ENCODE assay signal across 7 cellular contexts in the genomic region with DNA sequence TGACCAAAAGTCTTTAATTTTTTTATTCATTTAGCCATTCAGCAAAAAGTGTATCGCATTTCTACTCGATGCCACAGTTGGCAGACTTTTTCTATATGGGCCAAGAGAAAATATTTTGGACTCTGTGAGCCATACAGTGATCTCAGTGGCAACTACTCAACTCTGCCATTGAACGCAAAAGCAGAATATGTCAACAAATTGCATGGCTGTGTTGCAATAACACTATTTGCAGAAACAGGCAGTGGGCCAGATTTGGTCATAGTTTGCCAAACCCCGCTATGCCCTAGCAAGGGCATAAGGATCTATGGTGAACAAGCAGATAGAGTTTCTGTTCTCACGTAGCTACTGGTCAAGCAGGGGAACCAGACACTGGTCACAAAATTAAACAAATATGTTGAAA. TPM values are rescaled to one million over a fixed set of nuclear protein-coding genes. Genes with fewer than 3 reads are reported as not detected.
DNase-seq lines count a peak whose midpoint lies in the region; ATAC-seq and TF ChIP-seq lines count a peak whose summit lies in the region.
"Not testable (repeated sequence)": the region's sequence is repeated elsewhere in the genome, so short reads cannot be mapped to it uniquely, and the experiment has no call there.

No MANE protein-coding gene starts in this region.

- H3K4me2 ChIP-seq in IMR-90 (ENCODE audit: low read depth, low read length) = not testable (repeated sequence)

- not testable (repeated sequence) for H4K20me1 ChIP-seq in IMR-90 (ENCODE audit: insufficient read depth, low read length)

- not testable (repeated sequence) for H3K23ac ChIP-seq in IMR-90 (ENCODE audit: low read depth, low read length)

- not testable (repeated sequence) for H2AK9ac ChIP-seq in IMR-90 (replicated peaks; ENCODE audit: low read depth, low read length, poor library complexity)

- not testable (repeated sequence) for H2AFZ ChIP-seq in IMR-90 (replicated peaks; ENCODE audit: low read length, poor library complexity)

- H3K56ac ChIP-seq in IMR-90 (ENCODE audit: extremely low read depth, insufficient read depth, low read length) = not testable (repeated sequence)

- H2BK15ac ChIP-seq in IMR-90 (ENCODE audit: low read depth, low read length) = not testable (repeated sequence)

- not testable (repeated sequence) for H3K9me1 ChIP-seq in IMR-90 (ENCODE audit: insufficient read depth, low read length)

- H2BK20ac ChIP-seq in IMR-90 (ENCODE audit: low read depth, low read length) = not testable (repeated sequence)

- not testable (repeated sequence) for H3K14ac ChIP-seq in IMR-90 (replicated peaks; ENCODE audit: low read depth, low read length)

- not testable (repeated sequence) for H3K9ac ChIP-seq in IMR-90 (ENCODE audit: low read depth, low read length); liver (ENCODE audit: low read depth in 1 of 2, low read length in 2 of 2)

- not testable (repeated sequence) for H3K9me3 ChIP-seq in IMR-90 (ENCODE audit: control insufficient read depth, insufficient read depth, low read length); liver (ENCODE audit: control insufficient read depth in 4 of 4, low read length in 3 of 4); upper lobe of left lung

- H3K36me3 ChIP-seq in IMR-90 (ENCODE audit: control insufficient read depth, insufficient read depth, low read length); liver (ENCODE audit: control insufficient read depth in 4 of 4, insufficient read depth in 3 of 4, low read depth in 1 of 4, low read length in 3 of 4); upper lobe of left lung: not testable (repeated sequence)

- not testable (repeated sequence) for H2BK5ac ChIP-seq in IMR-90 (ENCODE audit: low read depth, low read length, poor library complexity, severe bottlenecking)

- H3K79me1 ChIP-seq in IMR-90 (ENCODE audit: low read depth in 1 of 2, low read length in 2 of 2) = not testable (repeated sequence)

- not testable (repeated sequence) for H4K5ac ChIP-seq in IMR-90 (ENCODE audit: low read depth, low read length)

- not testable (repeated sequence) for DNase-seq in IMR-90; left cardiac atrium; omental fat pad (ENCODE audit: low spot score); upper lobe of left lung
- DNase-seq in NOMO-1 treated with DMSO at 0.1 percent for 48 hours (lab: John Stamatoyannopoulos, UW; ENCODE audit: unreplicated experiment) = peak; percentile 47

- H3K27me3 ChIP-seq in IMR-90 (ENCODE audit: control insufficient read depth, insufficient read depth, low read length); liver (ENCODE audit: control insufficient read depth in 4 of 4, insufficient read depth in 4 of 4, low read length in 3 of 4); upper lobe of left lung: not testable (repeated sequence)

- H2AK5ac ChIP-seq in IMR-90 (ENCODE audit: low read depth, low read length) = not testable (repeated sequence)

- TF ChIP-seq CTCF in IMR-90 (conservative IDR thresholded peaks at IDR 0.05; ENCODE audit: low read depth, low read length); liver (IDR thresholded peaks at IDR 0.05; ENCODE audit: low read depth, low read length, missing input control); omental fat pad (IDR thresholded peaks at IDR 0.05); upper lobe of left lung (IDR thresholded peaks at IDR 0.05): not testable (repeated sequence)

- POLR2A ChIA-PET in IMR-90 (lab: Charles Lee; ENCODE audit: unreplicated experiment) = not testable (repeated sequence)

- not testable (repeated sequence) for TF ChIP-seq RAD21 in IMR-90 (IDR thresholded peaks at IDR 0.05; ENCODE audit: low read length); liver (IDR thresholded peaks at IDR 0.05)

- dilution Hi-C loops in IMR-90 (cut with HindIII; ENCODE audit: low sequenced_read_pairs, unreplicated experiment) = not testable (repeated sequence)

- not testable (repeated sequence) for H3K27ac ChIP-seq in IMR-90 (ENCODE audit: insufficient read depth, low read length); upper lobe of left lung
- H3K27ac ChIP-seq in liver (ENCODE audit: low read depth in 1 of 2, low read length in 2 of 2) = peak overlapping the region; percentile 61 to 83

- BruUV-seq in IMR-90 (replicated peaks; lab: Mats Ljungman, UMichigan) = not testable (repeated sequence)

- TF ChIP-seq POLR2A in IMR-90 (IDR thresholded peaks at IDR 0.05; ENCODE audit: low read depth, low read length); upper lobe of left lung (IDR thresholded peaks at IDR 0.05): not testable (repeated sequence)

- not testable (repeated sequence) for H3K4me1 ChIP-seq in IMR-90 (ENCODE audit: control insufficient read depth, insufficient read depth, low read length); upper lobe of left lung
- H3K4me1 ChIP-seq in liver (ENCODE audit: control insufficient read depth in 4 of 4, insufficient read depth in 4 of 4, low read length in 3 of 4) = peaks cover 6 to 12% (median 7%) of the 10 kb centered on the region in 4 donors

- H4K91ac ChIP-seq in IMR-90 (ENCODE audit: insufficient read depth, low read depth, low read length) = not testable (repeated sequence)

- intact Hi-C loops in IMR-90 (cut with micrococcal nuclease); left cardiac atrium (cut with DNase I): not testable (repeated sequence)

- not testable (repeated sequence) for H2BK120ac ChIP-seq in IMR-90 (ENCODE audit: low read depth, low read length)

- ATAC-seq in IMR-90 (ENCODE audit: low read depth) = peak; percentile 81
- peak; percentile 53 for ATAC-seq in esophagus mucosa
- peak; percentile 38 to 47 for ATAC-seq in left cardiac atrium
- ATAC-seq in omental fat pad (ENCODE audit: low FRiP score) = peak; percentile 54
- peak; percentile 68 to 81 for ATAC-seq in upper lobe of left lung (ENCODE audit: low FRiP score in 2 of 2)

- WGBS in IMR-90 (ENCODE audit: extremely low coverage in 2 of 2, insufficient read length in 1 of 2), 2 experiments = no CpG with 5 or more reads among the region's 5 CpGs
- WGBS in liver = 34% methylated on average over 3 of the region's 5 CpGs
- 50 to 62% methylated on average over 3 of the region's 5 CpGs for WGBS in upper lobe of left lung, 2 donors

- not testable (repeated sequence) for H4K8ac ChIP-seq in IMR-90 (ENCODE audit: low read depth in 2 of 2, low read length in 2 of 2)

- CTCF ChIA-PET in IMR-90 (lab: Yijun Ruan, JAX) = not testable (repeated sequence)

- H3K4ac ChIP-seq in IMR-90 (ENCODE audit: low read depth, low read length) = not testable (repeated sequence)

- H3K4me3 ChIP-seq in IMR-90 (ENCODE audit: insufficient read depth, low read depth, low read length); liver (ENCODE audit: low read depth in 1 of 3, low read length in 3 of 3); upper lobe of left lung: not testable (repeated sequence)

- TF ChIP-seq EP300 in upper lobe of left lung (IDR thresholded peaks at IDR 0.05) = not testable (repeated sequence)

- in situ Hi-C loops in IMR-90 (cut with MboI; ENCODE audit: low sequenced_read_pairs) = not testable (repeated sequence)

- not testable (repeated sequence) for H3K18ac ChIP-seq in IMR-90 (ENCODE audit: low read depth, low read length)

TF ChIP-seq in liver, 16 proteins besides CTCF, POLR2A, EP300 and RAD21:
- TF ChIP-seq HNF4A (conservative IDR thresholded peaks at IDR 0.05) = peak; percentile 25 to 48
- peak; percentile 59 for TF ChIP-seq YY1 (IDR thresholded peaks at IDR 0.05)
- TF ChIP-seq JUND (IDR thresholded peaks at IDR 0.05) = peak in 1 of 2 donors; percentile 12
- peak in 1 of 2 donors; percentile 39 for TF ChIP-seq RXRA (IDR thresholded peaks at IDR 0.05)

RNA-seq across cellular contexts. Expression of a gene that starts 18.5 kb away (rescaled TPM):
- 89.7 and 103 TPM in 2 replicates for total RNA-seq in IMR-90 (2012; rRNA removed)
- 184 and 195 TPM in 2 replicates for polyA plus RNA-seq in IMR-90 (2012; rRNA removed)
- polyA plus RNA-seq in IMR-90 (2012; cell fraction: cytosol; rRNA removed) = 140 and 183 TPM in 2 replicates
- 136 and 180 TPM in 2 replicates for polyA plus RNA-seq in IMR-90 (2012; cell fraction: nucleus; rRNA removed; ENCODE audit: low replicate concordance)
- 74.4 TPM for total RNA-seq in esophagus mucosa
- total RNA-seq in left cardiac atrium = 100 to 1,000 TPM; 163 to 238 TPM
- 10 to 100 TPM; 51.1 to 65.0 TPM for total RNA-seq in liver
- 10 to 100 TPM; 40.7 to 75.1 TPM for polyA plus RNA-seq in liver
- total RNA-seq in omental fat pad = 10 to 100 TPM; 49.1 to 80.9 (median 61.2) TPM
- total RNA-seq in upper lobe of left lung = 100 to 1,000 TPM in 2 of 6 donors, 10 to 100 TPM in 4; 37.7 to 133 (median 75.2) TPM
